Comparison of ENCODE assay signal across 8 cellular contexts in the genomic region with DNA sequence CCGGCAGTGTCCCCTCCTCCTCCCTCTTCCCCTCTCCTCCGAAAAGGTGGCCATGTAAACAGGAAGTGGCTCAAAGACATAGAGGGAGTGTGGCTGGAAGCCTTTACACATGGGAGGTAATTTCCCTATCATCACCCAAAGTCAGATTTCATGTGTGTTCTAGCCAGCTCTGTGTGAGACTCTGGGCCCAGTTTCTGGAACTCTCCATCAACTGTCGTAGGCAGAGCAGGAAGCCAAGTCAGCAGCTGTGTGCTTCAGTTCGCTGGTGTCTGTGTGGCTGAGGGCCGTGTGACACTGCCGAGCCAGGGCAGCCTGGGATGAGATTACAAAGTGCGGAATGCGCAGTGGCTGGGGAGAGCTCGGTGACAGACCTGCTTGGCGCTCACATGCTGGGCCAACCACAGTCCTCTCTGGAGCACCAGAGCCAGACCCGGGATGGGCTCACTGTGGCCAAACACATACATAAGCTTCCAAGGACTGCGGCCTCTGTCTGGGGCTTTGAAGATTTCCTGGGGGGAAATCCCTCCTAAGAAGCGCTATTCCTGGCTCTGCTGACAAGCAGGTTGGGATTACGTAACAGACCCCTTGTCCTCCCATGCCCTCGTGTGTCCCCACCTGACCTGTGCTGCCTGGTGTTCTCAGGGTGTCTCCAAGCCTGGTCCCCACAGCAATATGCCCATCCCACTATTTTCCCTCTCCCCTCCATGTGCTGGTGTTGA. TPM values are rescaled to one million over a fixed set of nuclear protein-coding genes. Genes with fewer than 3 reads are reported as not detected.
A peak's percentile ranks its signal among the peaks of the same experiment; 100 is the strongest.
DNase-seq lines count a peak whose midpoint lies in the region; ATAC-seq and TF ChIP-seq lines count a peak whose summit lies in the region.

No MANE protein-coding gene starts in this region.

- peaks cover 8 to 14% of the 10 kb centered on the region in 2 donors for H3K27me3 Mint-ChIP-seq in natural killer cell treated with Interleukin-12 subunit alpha and Interleukin-12 subunit beta and Interleukin-15 and Interleukin-18, amount 100 ng/mL, for 72 hours

- peak overlapping the region; percentile 68 for H3K27ac ChIP-seq in ovary

- no peaks in the 10 kb centered on the region for H3K36me3 ChIP-seq in ovary

- DNase-seq in C1 segment of cervical spinal cord (lab: John Stamatoyannopoulos, UW), result peak; percentile 39 to 86 (median 72)
- DNase-seq in RPMI7951 (ENCODE audit: low read depth), result peak; percentile 94
- DNase-seq in fibroblast of the aortic adventitia (ENCODE audit: low read depth), result peak; percentile 85
- DNase-seq in ovary, result peak; percentile 50 to 68 (median 55)
- no peak for DNase-seq in natural killer cell treated with Interleukin-12 subunit alpha and Interleukin-12 subunit beta and Interleukin-15 and Interleukin-18, amount 100 ng/mL, for 72 hours (ENCODE audit: low spot score)
- no peak for DNase-seq in dedifferentiated amniotic fluid mesenchymal stem cell (ENCODE audit: extremely low spot score)

- H3K4me1 ChIP-seq in ovary (ENCODE audit: insufficient read depth), result peaks cover 9% of the 10 kb centered on the region

- H3K9me3 Mint-ChIP-seq in natural killer cell treated with Interleukin-12 subunit alpha and Interleukin-12 subunit beta and Interleukin-15 and Interleukin-18, amount 100 ng/mL, for 72 hours, result no peaks in the 10 kb centered on the region

- WGBS in ovary, 3 donors, result 27 to 35% (median 28%) methylated on average over 15 of the region's 15 CpGs

- peaks cover 19 to 32% of the 10 kb centered on the region in 2 donors for H3K4me1 Mint-ChIP-seq in natural killer cell treated with Interleukin-12 subunit alpha and Interleukin-12 subunit beta and Interleukin-15 and Interleukin-18, amount 100 ng/mL, for 72 hours (ENCODE audit: low read depth in 2 of 2)

- TF ChIP-seq CTCF in fibroblast of the aortic adventitia (IDR thresholded peaks at IDR 0.05; ENCODE audit: insufficient read depth, low read length) (no peak), ovary (IDR thresholded peaks at IDR 0.05) (no peak)

- H3K9me3 ChIP-seq in ovary, result no peaks in the 10 kb centered on the region

- no peak overlapping the region for H3K4me3 Mint-ChIP-seq in natural killer cell treated with Interleukin-12 subunit alpha and Interleukin-12 subunit beta and Interleukin-15 and Interleukin-18, amount 100 ng/mL, for 72 hours

- H3K27ac Mint-ChIP-seq in natural killer cell treated with Interleukin-12 subunit alpha and Interleukin-12 subunit beta and Interleukin-15 and Interleukin-18, amount 100 ng/mL, for 72 hours, result no peak overlapping the region

- no peak for ATAC-seq in HG02870 (IDR thresholded peaks at IDR 0.05; ENCODE audit: unreplicated experiment)
- ATAC-seq in natural killer cell treated with Interleukin-12 subunit alpha and Interleukin-12 subunit beta and Interleukin-15 and Interleukin-18, amount 100 ng/mL, for 72 hours, result no peak
- ATAC-seq in GM21528 (IDR thresholded peaks at IDR 0.05; ENCODE audit: low FRiP score, unreplicated experiment), result no peak

- TF ChIP-seq EP300 in ovary (IDR thresholded peaks at IDR 0.05), result no peak

- intact Hi-C loops in ovary (cut with DNase I), result no loop called here

- H3K36me3 Mint-ChIP-seq in natural killer cell treated with Interleukin-12 subunit alpha and Interleukin-12 subunit beta and Interleukin-15 and Interleukin-18, amount 100 ng/mL, for 72 hours, result no peaks in the 10 kb centered on the region

- TF ChIP-seq POLR2A in ovary (IDR thresholded peaks at IDR 0.05), result no peak

- no peak overlapping the region for H3K4me3 ChIP-seq in fibroblast of the aortic adventitia (ENCODE audit: low read depth, low read length)
- no peak overlapping the region for H3K4me3 ChIP-seq in ovary

- no peaks in the 10 kb centered on the region for H3K27me3 ChIP-seq in ovary

RNA-seq across cellular contexts. Expression of a gene that starts 50.7 kb away (rescaled TPM):
- total RNA-seq in RPMI7951 (2014; rRNA removed; shearing (Covaris generic)), result 28.3 and 35.9 TPM in 2 replicates
- total RNA-seq in fibroblast of the aortic adventitia (ENCODE audit: low replicate concordance), result 28.6 and 83.3 TPM in 2 replicates
- 10 to 100 TPM; 16.9 to 39.5 (median 27.5) TPM for total RNA-seq in ovary
- polyA plus RNA-seq in ovary, result 10 to 100 TPM; 15.2 to 20.1 TPM
- 10 to 100 TPM; 42.0 to 56.7 TPM for total RNA-seq in natural killer cell treated with Interleukin-12 subunit alpha and Interleukin-12 subunit beta and Interleukin-15 and Interleukin-18, amount 100 ng/mL, for 72 hours

Comparison
In these comparisons a context has a peak if more than half of its experiments do, and no peak if none do; other contexts are left out.
1. DNase-seq: peak in C1 segment of cervical spinal cord (14 of 14), RPMI7951 (single experiment), fibroblast of the aortic adventitia (single experiment) and ovary (5 of 5); none in natural killer cell treated with Interleukin-12 subunit alpha and Interleukin-12 subunit beta and Interleukin-15 and Interleukin-18, amount 100 ng/mL, for 72 hours (single experiment) and dedifferentiated amniotic fluid mesenchymal stem cell (single experiment).